Comparison of ENCODE assay signal across 25 cellular contexts in the genomic region with DNA sequence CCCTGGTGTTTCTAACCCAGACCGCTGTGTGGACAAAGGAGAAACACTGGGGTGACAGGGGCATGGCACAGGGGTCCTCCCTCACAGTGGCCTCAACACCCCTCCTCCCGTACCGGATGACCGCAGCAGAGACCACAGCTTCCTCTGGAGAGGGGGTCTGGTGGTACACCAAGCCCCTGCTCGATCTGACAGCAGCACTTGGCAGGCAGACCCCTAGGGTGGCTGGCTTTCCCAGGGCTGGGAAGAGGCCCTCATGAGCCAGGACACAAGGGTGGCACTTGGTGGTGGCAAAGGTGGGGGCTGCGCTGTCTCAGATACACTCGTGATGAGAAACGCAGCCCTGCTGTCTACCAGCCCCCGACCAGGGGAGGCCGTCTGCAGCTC. TPM values are rescaled to one million over a fixed set of nuclear protein-coding genes. Genes with fewer than 3 reads are reported as not detected.
DNase-seq lines count a peak whose midpoint lies in the region; ATAC-seq, FAIRE-seq and TF ChIP-seq lines count a peak whose summit lies in the region.
"Had no signal": no experiment of that assay in that cellular context is flagged by ENCODE, and none has a peak within 500 bp of the region (broad histone marks: within the 10 kb centered on the region; RNA-seq: fewer than 3 reads in every experiment).

No MANE protein-coding gene starts in this region.

- H3K27me3 ChIP-seq in RWPE2 (ENCODE audit: insufficient read depth, poor library complexity, severe bottlenecking) = no peaks in the 10 kb centered on the region
- no peaks in the 10 kb centered on the region for H3K27me3 ChIP-seq in esophagus muscularis mucosa
- no peaks in the 10 kb centered on the region for H3K27me3 ChIP-seq in lung (ENCODE audit: control insufficient read depth, insufficient read depth)
- H3K27me3 ChIP-seq in stomach = no peaks in the 10 kb centered on the region
- no peaks in the 10 kb centered on the region for H3K27me3 ChIP-seq in PC-9 (ENCODE audit: insufficient read depth, low read depth)

- TF ChIP-seq CTCF in RWPE2 (IDR thresholded peaks at IDR 0.05; ENCODE audit: poor library complexity, severe bottlenecking) (no peak), esophagus muscularis mucosa (IDR thresholded peaks at IDR 0.05) (no peak), lung (IDR thresholded peaks at IDR 0.05; ENCODE audit: control extremely low read depth, extremely low read depth) (no peak), stomach (IDR thresholded peaks at IDR 0.05) (no peak), kidney (IDR thresholded peaks at IDR 0.05; ENCODE audit: borderline replicate concordance, extremely low read depth, insufficient read depth) (no peak), PC-9 (conservative IDR thresholded peaks at IDR 0.05) (no peak)

- WGBS in esophagus muscularis mucosa = 93% methylated on average over 7 of the region's 10 CpGs
- WGBS in lung, 2 donors = 72 to 75% methylated on average over 10 of the region's 10 CpGs
- 85 to 94% (median 86%) methylated on average over 4 to 10 of the region's 10 CpGs for WGBS in stomach, 5 donors

- TF ChIP-seq POLR2A in esophagus muscularis mucosa (IDR thresholded peaks at IDR 0.05; ENCODE audit: low read depth) (no peak), stomach (IDR thresholded peaks at IDR 0.05) (no peak)

- H3K4me2 ChIP-seq in PC-9 = no peak overlapping the region

- intact Hi-C loops in esophagus muscularis mucosa (cut with DNase I) (no loop called here), stomach (cut with DNase I; ENCODE audit: low total_unique reads) (no loop called here), kidney (cut with DNase I) (no loop called here), PC-9 (cut with micrococcal nuclease; ENCODE audit: unreplicated experiment) (no loop called here)

- H3K9ac ChIP-seq in kidney (ENCODE audit: low read length in 2 of 2) = no peak overlapping the region

- H3K27ac ChIP-seq in RWPE2 (ENCODE audit: poor library complexity, severe bottlenecking) (peak overlapping the region; percentile 36), esophagus muscularis mucosa (replicated peaks in 1 of 4) (peak overlapping the region; percentile 28 to 81 (median 52)), lung (ENCODE audit: low read depth in 1 of 2, low read length in 1 of 2) (peak overlapping the region; percentile 35 to 49), stomach (peak overlapping the region; percentile 2 to 75 (median 36)), kidney (ENCODE audit: low read depth in 2 of 2, low read length in 2 of 2) (no peak overlapping the region), PC-9 (no peak overlapping the region), caudate nucleus (ENCODE audit: low read depth, low read length) (no peak overlapping the region)

- peaks cover 9% of the 10 kb centered on the region for H4K20me1 ChIP-seq in PC-9 (ENCODE audit: insufficient read depth)

- H3K4me3 ChIP-seq in RWPE2 (ENCODE audit: severe bottlenecking) (no peak overlapping the region), esophagus muscularis mucosa (no peak overlapping the region), lung (no peak overlapping the region), stomach (no peak overlapping the region), kidney (ENCODE audit: low read length in 2 of 2) (no peak overlapping the region), PC-9 (no peak overlapping the region)

- DNase-seq in RWPE2 (ENCODE audit: low spot score) = no peak
- no peak for DNase-seq in esophagus muscularis mucosa (ENCODE audit: extremely low spot score)
- DNase-seq in lung (ENCODE audit: low spot score) = no peak
- no peak for DNase-seq in stomach
- DNase-seq in kidney = no peak
- no peak for DNase-seq in PC-9
- DNase-seq in caudate nucleus (lab: John Stamatoyannopoulos, UW) = no peak
- DNase-seq: activated CD4-positive, alpha-beta T cell treated with anti-CD3 and anti-CD28 coated beads for 4 hours; activated CD8-positive, alpha-beta memory T cell treated with anti-CD3 and anti-CD28 coated beads, Interleukin-2, amount 10 ng/mL, durations not matched to agents 7 days and 5 days; activated naive CD4-positive, alpha-beta T cell treated with anti-CD3 and anti-CD28 coated beads, Interleukin-2, amount 10 ng/mL, durations not matched to agents 7 days and 5 days; amygdala; C1 segment of cervical spinal cord; NCI-H1417; stimulated activated CD4-positive, alpha-beta T cell treated with anti-CD3 and anti-CD28 coated beads, Interleukin-4, amount 100 ng/mL, for 4 hours; stimulated activated naive CD8-positive, alpha-beta T cell treated with anti-CD3 and anti-CD28 coated beads, Interleukin-15, Interleukin-2, amounts not matched to agents 100 U/mL and 50 U/mL, for 24 hours; T-helper 2 cell had no signal

- ATAC-seq in RWPE2 (ENCODE audit: low read depth) = no peak
- ATAC-seq in lung (ENCODE audit: insufficient read depth, low FRiP score) = no peak
- no peak for ATAC-seq in GM18861 (IDR thresholded peaks at IDR 0.05; ENCODE audit: unreplicated experiment)
- ATAC-seq: activated CD8-positive, alpha-beta memory T cell treated with anti-CD3 and anti-CD28 coated beads, Interleukin-2, amount 10 ng/mL, durations not matched to agents 7 days and 5 days; stimulated activated naive CD8-positive, alpha-beta T cell treated with anti-CD3 and anti-CD28 coated beads, Interleukin-15, Interleukin-2, amounts not matched to agents 100 U/mL and 50 U/mL, for 24 hours had no signal

- TF ChIP-seq EP300 in esophagus muscularis mucosa (IDR thresholded peaks at IDR 0.05) (no peak), stomach (IDR thresholded peaks at IDR 0.05) (no peak)

- H3K36me3 ChIP-seq in RWPE2 (ENCODE audit: low read depth) (no peaks in the 10 kb centered on the region), esophagus muscularis mucosa (peaks cover 0 to 32% (median 7%) of the 10 kb centered on the region in 4 donors), lung (ENCODE audit: control insufficient read depth in 2 of 2, insufficient read depth in 2 of 2, low read length in 2 of 2) (peaks cover 0 to 11% of the 10 kb centered on the region in 2 donors), stomach (peaks cover 0 to 34% (median 20%) of the 10 kb centered on the region in 4 donors), kidney (ENCODE audit: control insufficient read depth in 1 of 2, insufficient read depth in 2 of 2, low read length in 2 of 2) (peaks cover 0 to 4% of the 10 kb centered on the region in 2 donors), PC-9 (ENCODE audit: low read depth) (no peaks in the 10 kb centered on the region)

- no peak overlapping the region for H2AFZ ChIP-seq in PC-9

- H3K9me3 ChIP-seq in RWPE2 (ENCODE audit: severe bottlenecking) = no peaks in the 10 kb centered on the region
- H3K9me3 ChIP-seq in esophagus muscularis mucosa = no peaks in the 10 kb centered on the region
- no peaks in the 10 kb centered on the region for H3K9me3 ChIP-seq in lung (ENCODE audit: control insufficient read depth in 2 of 2, insufficient read depth in 1 of 2, low read length in 1 of 2)
- no peaks in the 10 kb centered on the region for H3K9me3 ChIP-seq in stomach
- no peaks in the 10 kb centered on the region for H3K9me3 ChIP-seq in kidney (ENCODE audit: control insufficient read depth in 1 of 2, low read length in 2 of 2)
- no peaks in the 10 kb centered on the region for H3K9me3 ChIP-seq in PC-9 (ENCODE audit: insufficient read depth, low read depth)

- H3F3A ChIP-seq in PC-9 (ENCODE audit: insufficient read depth, low read depth) = no peaks in the 10 kb centered on the region

- no peaks in the 10 kb centered on the region for H3K9me2 ChIP-seq in PC-9 (ENCODE audit: insufficient read depth)

- FAIRE-seq in kidney (lab: Jason Lieb, UNC) = no peak
- FAIRE-seq: H54, urothelium cell line had no signal

- H3K4me1 ChIP-seq in RWPE2 (ENCODE audit: insufficient read depth, poor library complexity, severe bottlenecking) (peaks cover 12% of the 10 kb centered on the region), esophagus muscularis mucosa (peaks cover 84 to 89% (median 86%) of the 10 kb centered on the region in 4 donors), lung (ENCODE audit: control insufficient read depth in 2 of 2, insufficient read depth in 2 of 2, low read length in 2 of 2) (peaks cover 28 to 49% of the 10 kb centered on the region in 2 donors), stomach (peaks cover 46 to 88% (median 67%) of the 10 kb centered on the region in 4 donors), kidney (ENCODE audit: control insufficient read depth in 1 of 2, insufficient read depth in 1 of 2, low read depth in 1 of 2, low read length in 2 of 2) (peaks cover 7 to 22% of the 10 kb centered on the region in 2 donors), PC-9 (replicated peaks; ENCODE audit: insufficient read depth) (no peaks in the 10 kb centered on the region)

- H3K79me2 ChIP-seq in PC-9 (ENCODE audit: low read depth) = peaks cover 13% of the 10 kb centered on the region; the same call in 1 of the 2 replicates

- POLR2A ChIA-PET in PC-9 (lab: Charles Lee; ENCODE audit: unreplicated experiment) = no interaction called here

- CTCF ChIA-PET in PC-9 (lab: Charles Lee) = no interaction called here

- BruUV-seq in PC-9 (replicated peaks; lab: Mats Ljungman, UMichigan) = no TSS peak

RNA-seq across cellular contexts. Expression of a gene that starts 38.7 kb away (rescaled TPM):
- total RNA-seq in esophagus muscularis mucosa (1 to 10 TPM; 2.5 to 8.5 (median 4.8) TPM), lung (10 to 100 TPM in 1 of 2 donors, 1 to 10 TPM in 1; 2.0 to 17.0 TPM), stomach (10 to 100 TPM in 1 of 5 donors, 1 to 10 TPM in 3, under 1 TPM in 1; 0.58 to 31.6 (median 1.5) TPM), kidney (9.1 TPM), PC-9 (2021) (2.6 and 4.2 TPM in 2 replicates)
- polyA plus RNA-seq in lung (1 to 10 TPM; 3.5 to 9.1 TPM), stomach (1 to 10 TPM; 2.4 to 2.9 (median 2.8) TPM), kidney (ENCODE audit: insufficient read depth, low read depth, low replicate concordance) (1.9 TPM)

RNA-seq across cellular contexts. Expression of a gene that starts 46.8 kb away (rescaled TPM):
- total RNA-seq in esophagus muscularis mucosa (100 to 1,000 TPM in 2 of 4 donors, 10 to 100 TPM in 2; 66.6 to 115 (median 89.5) TPM), lung (10 to 100 TPM; 34.3 to 38.5 TPM), stomach (10 to 100 TPM; 11.3 to 40.6 (median 18.1) TPM), kidney (51.7 TPM), PC-9 (2021) (19.1 and 21.8 TPM in 2 replicates)
- polyA plus RNA-seq in lung (10 to 100 TPM; 31.6 to 45.2 TPM), stomach (10 to 100 TPM; 27.9 to 46.3 (median 37.3) TPM), kidney (ENCODE audit: insufficient read depth, low read depth, low replicate concordance) (50.7 TPM)

RNA-seq across cellular contexts. Expression of a gene that starts 51.7 kb away (rescaled TPM):
- not detected for total RNA-seq in esophagus muscularis mucosa
- total RNA-seq in lung = not detected
- not detected for polyA plus RNA-seq in lung
- total RNA-seq in stomach = not detected
- polyA plus RNA-seq in stomach = under 1 TPM in 1 of 3 donors, not detected in 2; 0.50 TPM
- not detected for total RNA-seq in kidney
- polyA plus RNA-seq in kidney (ENCODE audit: insufficient read depth, low read depth, low replicate concordance) = not detected
- not detected in 2 replicates for total RNA-seq in PC-9 (2021)
- total RNA-seq: activated CD8-positive, alpha-beta memory T cell treated with anti-CD3 and anti-CD28 coated beads, Interleukin-2, amount 10 ng/mL, durations not matched to agents 7 days and 5 days; epithelial cell of proximal tubule; glomerular endothelial cell; M059J; mucosa of gallbladder; pulmonary artery endothelial cell; SK-MEL-5 had no signal

Comparison
In these comparisons a context has a peak if more than half of its experiments do, and no peak if none do; other contexts are left out.
1. H3K27ac ChIP-seq: peak in RWPE2 (single experiment), esophagus muscularis mucosa (4 of 4), lung (2 of 2) and stomach (5 of 5); none in kidney (0 of 2), PC-9 (single experiment) and caudate nucleus (single experiment).